23 cellular contexts compared by ENCODE assay signal in genomic region chr1:92808353-92808752, GRCh38.
"Had no signal": no experiment of that assay in that cellular context is flagged by ENCODE, and none has a peak within 500 bp of the region (broad histone marks: within the 10 kb centered on the region; RNA-seq: fewer than 3 reads in every experiment).

No MANE protein-coding gene starts in this region.

- H3K36me3 ChIP-seq: breast epithelium, gastrocnemius medialis, tibial nerve, uterus had no signal

- DNase-seq: activated CD4-positive, alpha-beta T cell treated with anti-CD3 and anti-CD28 coated beads, Interleukin-2, amount 50 U/mL, for 4 hours; activated effector memory CD4-positive, alpha-beta T cell treated with anti-CD3 and anti-CD28 coated beads, Interleukin-2, amount 50 U/mL, for 16 hours; activated naive CD4-positive, alpha-beta T cell treated with anti-CD3 and anti-CD28 coated beads, Interleukin-2, amount 50 U/mL, for 16 hours; activated T-cell treated with anti-CD3 and anti-CD28 coated beads, Interleukin-2, amount 50 U/mL, for 72 hours; aorta; dermis blood vessel endothelial cell; effector memory CD4-positive, alpha-beta T cell; gastrocnemius medialis; head of caudate nucleus; kidney glomerular epithelial cell; left ventricle myocardium superior; mucosa of descending colon; naive B cell; stimulated activated CD4-positive, alpha-beta T cell treated with anti-CD3 and anti-CD28 coated beads, Interleukin-12 subunit alpha, Interleukin-12 subunit beta, amount 100 ng/mL, for 4 hours; stimulated activated CD4-positive, alpha-beta T cell treated with anti-CD3 and anti-CD28 coated beads, Interleukin-1b, Interleukin-23, amount 100 ng/mL, for 48 hours; stimulated activated CD8-positive, alpha-beta memory T cell treated with anti-CD3 and anti-CD28 coated beads, Interleukin-4, amount 100 ng/mL, for 48 hours; stimulated activated naive CD4-positive, alpha-beta T cell; uterus had no signal

- H3K9me3 Mint-ChIP-seq: activated T-cell treated with anti-CD3 and anti-CD28 coated beads, Interleukin-2, amount 50 U/mL, for 72 hours; neural crest cell had no signal

- ATAC-seq: activated T-cell treated with anti-CD3 and anti-CD28 coated beads, Interleukin-2, amount 50 U/mL, for 72 hours; gastrocnemius medialis; left ventricle myocardium superior; mucosa of descending colon had no signal

- H3K27me3 Mint-ChIP-seq: memory B cell, progenitor cell of endocrine pancreas had no signal

- H3K4me3 Mint-ChIP-seq: activated T-cell treated with anti-CD3 and anti-CD28 coated beads, Interleukin-2, amount 50 U/mL, for 72 hours; memory B cell; naive B cell; neural crest cell had no signal

- H3K27me3 ChIP-seq: breast epithelium, gastrocnemius medialis, tibial nerve, uterus had no signal

- H3K4me3 ChIP-seq: breast epithelium, gastrocnemius medialis, mucosa of descending colon, tibial nerve, uterus had no signal

- H3K36me3 Mint-ChIP-seq: memory B cell, naive B cell had no signal

- H3K27ac ChIP-seq: breast epithelium, gastrocnemius medialis, tibial nerve, uterus had no signal

- H3K27ac Mint-ChIP-seq: activated T-cell treated with anti-CD3 and anti-CD28 coated beads, Interleukin-2, amount 50 U/mL, for 72 hours; memory B cell; progenitor cell of endocrine pancreas had no signal

- H3K4me1 ChIP-seq: breast epithelium, gastrocnemius medialis, uterus had no signal

- H3K9me3 ChIP-seq: breast epithelium, gastrocnemius medialis, mucosa of descending colon, tibial nerve, uterus had no signal
